ENCODE assay signal across 9 cellular contexts in the genomic region with DNA sequence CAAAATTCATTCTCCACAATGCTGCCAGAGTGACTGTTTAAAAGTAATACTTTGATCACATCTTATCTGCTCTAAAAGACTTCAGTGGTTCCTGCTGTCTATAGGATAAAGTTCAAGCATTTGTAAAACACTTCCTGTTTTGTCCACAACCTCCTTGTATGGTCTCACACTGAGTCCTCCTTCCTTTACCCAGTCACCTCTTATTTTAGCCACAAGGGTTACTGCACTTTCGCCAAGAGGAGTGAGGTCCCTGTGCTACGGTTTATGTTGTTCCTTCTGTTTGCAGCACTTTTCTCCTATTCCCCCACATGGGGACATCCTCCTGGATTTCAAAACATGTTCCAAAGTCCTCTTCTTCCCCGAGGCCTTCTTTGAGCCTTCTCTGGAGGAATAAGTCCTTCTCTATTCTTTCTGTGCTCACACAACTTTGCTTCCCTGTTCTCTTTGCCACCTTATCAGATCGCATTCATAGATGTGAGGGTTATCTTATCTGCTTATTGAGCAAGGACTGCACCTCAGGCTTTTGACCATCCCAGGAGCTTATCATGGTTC.
DNase-seq lines count a peak whose midpoint lies in the region; ATAC-seq and TF ChIP-seq lines count a peak whose summit lies in the region.
"Had no signal": no experiment of that assay in that cellular context is flagged by ENCODE, and none has a peak within 500 bp of the region (broad histone marks: within the 10 kb centered on the region; RNA-seq: fewer than 3 reads in every experiment).

No MANE protein-coding gene starts in this region.

- no peaks in the 10 kb centered on the region for H3K4me1 ChIP-seq in foreskin keratinocyte

- H3K27me3 Mint-ChIP-seq in stimulated activated naive B cell treated with anti-CD40 and anti-IgM and Interleukin-4, amounts not matched to agents 10 μg/mL and 1 μg/mL and 100 μg/mL, for 72 hours: peaks cover 9 to 19% of the 10 kb centered on the region in 2 donors

- DNase-seq in SIG-M5 treated with dmso at 0.1 percent for 504 hours (lab: John Stamatoyannopoulos, UW; ENCODE audit: unreplicated experiment) (peak; percentile 51), SIG-M5 (lab: John Stamatoyannopoulos, UW) (no peak), SKM-1 (lab: John Stamatoyannopoulos, UW; ENCODE audit: unreplicated experiment) (peak; percentile 66), mesenteric fat pad (ENCODE audit: low spot score) (no peak), foreskin keratinocyte (no peak)
- DNase-seq in stimulated activated naive B cell treated with anti-CD40 and anti-IgM and Interleukin-4, amounts not matched to agents 10 μg/mL and 1 μg/mL and 100 μg/mL, for 72 hours: no peak

- H3K4me3 Mint-ChIP-seq in stimulated activated naive B cell treated with anti-CD40 and anti-IgM and Interleukin-4, amounts not matched to agents 10 μg/mL and 1 μg/mL and 100 μg/mL, for 72 hours: no peak overlapping the region

- H3K9me3 Mint-ChIP-seq in stimulated activated naive B cell treated with anti-CD40 and anti-IgM and Interleukin-4, amounts not matched to agents 10 μg/mL and 1 μg/mL and 100 μg/mL, for 72 hours: no peaks in the 10 kb centered on the region

- H3K27me3 ChIP-seq in foreskin keratinocyte: peaks cover 11% of the 10 kb centered on the region

- no peak overlapping the region for H3K27ac ChIP-seq in foreskin keratinocyte
- H3K27ac ChIP-seq: 22Rv1 had no signal

- ATAC-seq in HG03103 (IDR thresholded peaks at IDR 0.05; ENCODE audit: low read depth, unreplicated experiment) (peak; percentile 70), GM18873 (IDR thresholded peaks at IDR 0.05; ENCODE audit: low FRiP score, unreplicated experiment) (no peak), foreskin keratinocyte (no peak)
- peak; percentile 79 to 90 for ATAC-seq in stimulated activated naive B cell treated with anti-CD40 and anti-IgM and Interleukin-4, amounts not matched to agents 10 μg/mL and 1 μg/mL and 100 μg/mL, for 72 hours (replicated peaks)

- no peak for TF ChIP-seq CTCF in foreskin keratinocyte (conservative IDR thresholded peaks at IDR 0.05)

- H3K4me1 Mint-ChIP-seq in stimulated activated naive B cell treated with anti-CD40 and anti-IgM and Interleukin-4, amounts not matched to agents 10 μg/mL and 1 μg/mL and 100 μg/mL, for 72 hours: peaks cover 12 to 20% of the 10 kb centered on the region in 2 donors

- H3K36me3 Mint-ChIP-seq in stimulated activated naive B cell treated with anti-CD40 and anti-IgM and Interleukin-4, amounts not matched to agents 10 μg/mL and 1 μg/mL and 100 μg/mL, for 72 hours: no peaks in the 10 kb centered on the region

- H3K27ac Mint-ChIP-seq in stimulated activated naive B cell treated with anti-CD40 and anti-IgM and Interleukin-4, amounts not matched to agents 10 μg/mL and 1 μg/mL and 100 μg/mL, for 72 hours: no peak overlapping the region

Comparison
In these comparisons a context has a peak if more than half of its experiments do, and no peak if none do; other contexts are left out.
1. DNase-seq: peak in SIG-M5 treated with dmso at 0.1 percent for 504 hours (single experiment) and SKM-1 (single experiment); none in SIG-M5 (single experiment), stimulated activated naive B cell treated with anti-CD40 and anti-IgM and Interleukin-4, amounts not matched to agents 10 μg/mL and 1 μg/mL and 100 μg/mL, for 72 hours (single experiment), mesenteric fat pad (single experiment) and foreskin keratinocyte (0 of 2).
2. ATAC-seq: peak in HG03103 (single experiment) and stimulated activated naive B cell treated with anti-CD40 and anti-IgM and Interleukin-4, amounts not matched to agents 10 μg/mL and 1 μg/mL and 100 μg/mL, for 72 hours (2 of 2); none in GM18873 (single experiment) and foreskin keratinocyte (single experiment).